9 cellular contexts compared by ENCODE assay signal in the genomic region with DNA sequence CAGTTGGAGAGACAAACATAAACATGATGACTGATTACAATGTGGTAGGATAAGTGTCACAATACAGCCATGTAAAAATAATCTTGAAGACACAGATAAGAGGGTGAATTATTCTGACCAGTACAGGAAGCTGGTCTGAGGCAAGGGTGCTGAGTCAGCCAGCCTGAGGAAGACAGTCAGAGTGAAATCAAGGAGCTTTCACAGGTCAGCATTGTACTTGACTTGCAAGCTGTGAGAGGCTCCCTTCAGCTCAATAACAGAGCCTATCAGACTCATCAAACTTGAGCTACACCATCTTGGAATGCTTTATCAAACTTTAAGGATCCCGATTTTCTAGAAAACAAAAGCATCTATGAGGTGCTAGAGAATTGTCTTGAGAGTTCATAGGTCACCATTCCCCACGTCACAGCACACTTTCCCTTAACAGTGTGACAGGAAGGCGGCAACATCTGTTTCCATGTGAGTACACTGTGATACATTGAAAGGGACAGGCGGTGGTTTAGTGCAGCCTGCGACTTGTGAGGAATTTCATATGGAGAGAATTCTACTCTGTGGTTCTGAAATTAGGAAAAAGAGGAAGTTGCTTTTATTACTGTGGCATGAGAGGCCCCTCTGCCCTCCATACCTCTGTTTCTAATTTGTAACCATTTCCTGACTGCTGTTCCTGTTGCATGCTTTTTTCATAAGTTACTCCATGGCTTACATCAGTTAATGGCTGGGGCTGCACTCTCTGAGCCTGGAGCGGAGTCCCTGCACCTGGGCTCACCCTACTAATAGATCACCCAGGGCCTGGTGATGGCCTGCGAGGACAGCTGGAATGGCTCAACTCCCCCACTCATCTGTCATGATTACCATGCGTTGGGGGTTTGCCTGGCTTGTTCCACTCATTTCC.
DNase-seq lines count a peak whose midpoint lies in the region; ATAC-seq, FAIRE-seq and TF ChIP-seq lines count a peak whose summit lies in the region.
"Had no signal": no experiment of that assay in that cellular context is flagged by ENCODE, and none has a peak within 500 bp of the region (broad histone marks: within the 10 kb centered on the region; RNA-seq: fewer than 3 reads in every experiment).

No MANE protein-coding gene starts in this region.

- no peak overlapping the region for H3K27ac ChIP-seq in GM23338 (ENCODE audit: low read depth)
- peak overlapping the region; percentile 31; the same call in 1 of the 2 replicates for H3K27ac ChIP-seq in MM.1S (ENCODE audit: low read length)
- no peak overlapping the region for H3K27ac ChIP-seq in fibroblast of lung (ENCODE audit: insufficient read depth, low read length)
- no peak overlapping the region for H3K27ac ChIP-seq in Karpas-422 (ENCODE audit: low read length)
- H3K27ac ChIP-seq: KMS-11 had no signal

- H3K36me3 ChIP-seq in GM23338 (ENCODE audit: insufficient read depth) (no peaks in the 10 kb centered on the region), MM.1S (replicated peaks; ENCODE audit: insufficient read depth, low read length) (no peaks in the 10 kb centered on the region), fibroblast of lung (ENCODE audit: control insufficient read depth, insufficient read depth, low read length) (no peaks in the 10 kb centered on the region), Karpas-422 (ENCODE audit: insufficient read depth, low read length) (no peaks in the 10 kb centered on the region)

- H4K20me1 ChIP-seq in GM23338 (replicated peaks; ENCODE audit: insufficient read depth) = no peaks in the 10 kb centered on the region
- no peaks in the 10 kb centered on the region for H4K20me1 ChIP-seq in MM.1S (ENCODE audit: insufficient read depth, low read length)
- no peaks in the 10 kb centered on the region for H4K20me1 ChIP-seq in fibroblast of lung (ENCODE audit: control insufficient read depth, extremely low read depth, insufficient read depth, low read length)
- H4K20me1 ChIP-seq in Karpas-422 (ENCODE audit: insufficient read depth, low read depth, low read length) = no peaks in the 10 kb centered on the region

- H3K9me3 ChIP-seq in MM.1S (replicated peaks; ENCODE audit: insufficient read depth, low read length) (no peaks in the 10 kb centered on the region), fibroblast of lung (ENCODE audit: control insufficient read depth, insufficient read depth, low read depth, low read length) (no peaks in the 10 kb centered on the region), Karpas-422 (ENCODE audit: low read length) (no peaks in the 10 kb centered on the region)

- DNase-seq in GM12864 (ENCODE audit: low read depth) (peak; percentile 8), GM23338 (ENCODE audit: low spot score) (no peak), MM.1S (peak; percentile 74), fibroblast of lung (ENCODE audit: low read depth in 2 of 2) (peak; percentile 65 to 86), urothelium cell line (ENCODE audit: low spot score) (peak; percentile 13), cerebellar nuclear complex (lab: John Stamatoyannopoulos, UW) (no peak), Karpas-422 (no peak), mucosa of gallbladder (ENCODE audit: low spot score) (no peak)

- H3K4me3 Mint-ChIP-seq in GM23338 = no peak overlapping the region

- H3K27me3 ChIP-seq in GM23338 (ENCODE audit: insufficient read depth) (no peaks in the 10 kb centered on the region), MM.1S (replicated peaks; ENCODE audit: insufficient read depth, low read length) (no peaks in the 10 kb centered on the region), fibroblast of lung (ENCODE audit: control insufficient read depth, insufficient read depth, low read length) (no peaks in the 10 kb centered on the region), Karpas-422 (ENCODE audit: low read length) (no peaks in the 10 kb centered on the region)

- no peak for FAIRE-seq in urothelium cell line (lab: Jason Lieb, UNC)

- no peak overlapping the region for H3K4me2 ChIP-seq in GM23338
- H3K4me2 ChIP-seq in MM.1S (ENCODE audit: low read depth, low read length) = peak overlapping the region; percentile 33
- H3K4me2 ChIP-seq in fibroblast of lung (ENCODE audit: extremely low read depth, insufficient read depth, low read length) = no peak overlapping the region
- H3K4me2 ChIP-seq in Karpas-422 (ENCODE audit: low read depth, low read length, poor library complexity, severe bottlenecking) = no peak overlapping the region
- H3K4me2 ChIP-seq: KMS-11 had no signal

- H3F3A ChIP-seq in GM23338 (replicated peaks; ENCODE audit: low read depth) (no peaks in the 10 kb centered on the region), MM.1S (ENCODE audit: insufficient read depth, low read length) (no peaks in the 10 kb centered on the region)

- no peak overlapping the region for H3K4me3 ChIP-seq in GM12864 (ENCODE audit: low read depth, low read length)
- no peak overlapping the region for H3K4me3 ChIP-seq in GM23338
- H3K4me3 ChIP-seq in MM.1S (ENCODE audit: low read length) = no peak overlapping the region
- no peak overlapping the region for H3K4me3 ChIP-seq in fibroblast of lung (replicated peaks in 1 of 4; ENCODE audit: control extremely low read depth in 1 of 4, insufficient read depth in 1 of 4, low read depth in 3 of 4, low read length in 4 of 4)
- H3K4me3 ChIP-seq in Karpas-422 (ENCODE audit: low read length) = no peak overlapping the region

- no peak; the same call in 1 of the 3 replicates for ATAC-seq in GM23338

- no peaks in the 10 kb centered on the region for H3K27me3 Mint-ChIP-seq in GM23338 (ENCODE audit: insufficient read depth, low read depth, poor library complexity)

- no peak overlapping the region for H3K9ac ChIP-seq in MM.1S (ENCODE audit: low read length)
- H3K9ac ChIP-seq in fibroblast of lung (ENCODE audit: insufficient read depth, low read length) = no peak overlapping the region
- H3K9ac ChIP-seq in Karpas-422 (ENCODE audit: low read length) = no peak overlapping the region
- H3K9ac ChIP-seq: KMS-11 had no signal

- peaks cover 8% of the 10 kb centered on the region for H3K4me1 Mint-ChIP-seq in GM23338

- no peaks in the 10 kb centered on the region for H3K9me2 ChIP-seq in GM23338 (ENCODE audit: insufficient read depth)
- no peaks in the 10 kb centered on the region for H3K9me2 ChIP-seq in MM.1S (replicated peaks; ENCODE audit: insufficient read depth, low read length)
- no peaks in the 10 kb centered on the region for H3K9me2 ChIP-seq in Karpas-422 (replicated peaks; ENCODE audit: insufficient read depth, low read length)

- no peak overlapping the region for H2AFZ ChIP-seq in GM23338
- no peak overlapping the region; the same call in 1 of the 2 replicates for H2AFZ ChIP-seq in MM.1S (ENCODE audit: low read length)
- no peak overlapping the region for H2AFZ ChIP-seq in fibroblast of lung (ENCODE audit: low read length)
- no peak overlapping the region for H2AFZ ChIP-seq in Karpas-422 (ENCODE audit: low read length)

- peak overlapping the region; percentile 84 for H3K27ac Mint-ChIP-seq in GM23338

- TF ChIP-seq CTCF in GM12864 (IDR thresholded peaks at IDR 0.05; ENCODE audit: low read depth, low read length, missing control alignments) (no peak), GM23338 (conservative IDR thresholded peaks at IDR 0.05; ENCODE audit: low read depth in 2 of 2) (no peak), MM.1S (IDR thresholded peaks at IDR 0.05; ENCODE audit: low read length) (no peak), fibroblast of lung (conservative IDR thresholded peaks at IDR 0.05 in 1 of 2, IDR thresholded peaks at IDR 0.05 in 1 of 2; ENCODE audit: low read depth in 1 of 2, low read length in 2 of 2) (no peak)

- H3K79me2 ChIP-seq in GM23338 (replicated peaks; ENCODE audit: insufficient read depth) (no peaks in the 10 kb centered on the region), MM.1S (ENCODE audit: low read length) (no peaks in the 10 kb centered on the region), fibroblast of lung (ENCODE audit: control insufficient read depth, insufficient read depth, low read length) (no peaks in the 10 kb centered on the region), Karpas-422 (ENCODE audit: low read length) (no peaks in the 10 kb centered on the region)

- H3K4me1 ChIP-seq in GM23338 (ENCODE audit: insufficient read depth) (peaks cover 7% of the 10 kb centered on the region; the same call in 1 of the 2 replicates), MM.1S (ENCODE audit: low read length) (peaks cover 14% of the 10 kb centered on the region), fibroblast of lung (ENCODE audit: control insufficient read depth, extremely low read depth, insufficient read depth, low read length) (peaks cover 2% of the 10 kb centered on the region), Karpas-422 (ENCODE audit: low read length) (no peaks in the 10 kb centered on the region)

- no peaks in the 10 kb centered on the region for H3K9me3 Mint-ChIP-seq in GM23338

- H3K36me3 Mint-ChIP-seq in GM23338 (ENCODE audit: low read depth) = no peaks in the 10 kb centered on the region

TF ChIP-seq in GM23338, 12 proteins besides CTCF, POLR2A, EP300 and RAD21:
- TF ChIP-seq ZNF331 (CRISPR knock-in tag; IDR thresholded peaks at IDR 0.05; ENCODE audit: low read depth) (no peak), JUNB (IDR thresholded peaks at IDR 0.05; ENCODE audit: unreplicated experiment) (no peak)

Comparison
In these comparisons a context has a peak if more than half of its experiments do, and no peak if none do; other contexts are left out.
1. DNase-seq: peak in GM12864 (single experiment), MM.1S (single experiment), fibroblast of lung (2 of 2) and urothelium cell line (single experiment); none in GM23338 (single experiment), cerebellar nuclear complex (0 of 2), Karpas-422 (single experiment) and mucosa of gallbladder (single experiment).